16 cellular contexts compared by ENCODE assay signal in the genomic region with DNA sequence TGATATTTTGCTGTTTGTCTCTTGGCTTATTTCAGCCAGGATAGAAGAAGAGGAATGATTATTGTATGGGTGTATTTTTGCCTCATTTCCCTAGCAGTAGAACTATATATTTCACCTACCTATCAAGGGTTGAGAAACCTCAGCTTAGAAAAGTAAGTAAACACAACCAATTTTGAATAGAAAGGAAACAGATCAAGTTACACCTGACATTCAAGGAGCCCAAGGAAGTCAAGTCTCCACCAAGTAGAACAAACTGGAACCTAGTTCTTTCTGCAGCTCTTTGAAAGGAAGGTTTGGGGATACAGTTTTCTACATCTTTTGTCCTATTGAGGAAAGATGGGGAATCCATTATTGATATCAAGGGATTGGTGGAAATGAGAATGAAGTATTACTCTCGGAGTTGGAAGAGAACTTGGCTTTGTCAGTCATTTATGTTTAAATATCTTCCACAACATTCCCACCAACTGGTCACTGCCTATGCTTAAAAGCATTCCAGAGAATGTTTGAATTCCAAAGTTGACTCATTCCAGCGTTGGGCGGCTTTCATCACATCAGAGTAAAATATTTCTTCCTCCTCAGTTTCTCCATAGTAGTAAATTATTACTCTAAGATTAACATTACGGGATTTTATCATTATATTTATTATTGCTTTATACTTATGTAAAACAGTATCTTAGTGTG.
DNase-seq lines count a peak whose midpoint lies in the region; ATAC-seq lines count a peak whose summit lies in the region.
"Had no signal": no experiment of that assay in that cellular context is flagged by ENCODE, and none has a peak within 500 bp of the region (broad histone marks: within the 10 kb centered on the region; RNA-seq: fewer than 3 reads in every experiment).

No MANE protein-coding gene starts in this region.

- WGBS in trophoblast cell (ENCODE audit: extremely low coverage, insufficient coverage, insufficient read length), result no CpG with 5 or more reads among the region's 4 CpGs

- H3K36me3 ChIP-seq in trophoblast cell (ENCODE audit: control insufficient read depth in 1 of 2, insufficient read depth in 2 of 2, low read length in 2 of 2), result no peaks in the 10 kb centered on the region
- H3K36me3 ChIP-seq: esophagus muscularis mucosa had no signal

- H4K91ac ChIP-seq in trophoblast cell (ENCODE audit: low read depth, low read length), result no peak overlapping the region

- H3K4me3 ChIP-seq in trophoblast cell (ENCODE audit: low read depth, low read length), result no peak overlapping the region
- H3K4me3 ChIP-seq: esophagus muscularis mucosa had no signal

- no peaks in the 10 kb centered on the region for H3K4me1 ChIP-seq in trophoblast cell (ENCODE audit: control insufficient read depth in 1 of 2, insufficient read depth in 2 of 2, low read length in 2 of 2)

- no peak overlapping the region for H2AK5ac ChIP-seq in trophoblast cell (ENCODE audit: low read length)

- DNase-seq in ELR (ENCODE audit: low read depth), result peak; percentile 51
- DNase-seq in NCI-H226, result peak; percentile 72
- no peak for DNase-seq in epithelial cell of prostate (ENCODE audit: low read depth, low spot score)
- peak; percentile 4 to 53 for DNase-seq in trophoblast cell
- DNase-seq in posterior cingulate gyrus, result no peak
- DNase-seq in NCI-H345 treated with DMSO at 0.1 percent for 48 hours (lab: John Stamatoyannopoulos, UW; ENCODE audit: unreplicated experiment), result no peak
- DNase-seq: activated CD4-positive, alpha-beta memory T cell treated with anti-CD3 and anti-CD28 coated beads, Interleukin-2, amount 10 ng/mL, durations not matched to agents 7 days and 5 days; activated effector memory CD4-positive, alpha-beta T cell treated with anti-CD3 and anti-CD28 coated beads, Interleukin-2, amount 50 U/mL, for 16 hours; NCI-H1092 treated with DMSO at 0.1 percent for 48 hours; NCI-H446 treated with DMSO at 0.1 percent for 48 hours; right cardiac atrium; RPMI8226; T-helper 9 cell had no signal

- no peak overlapping the region for H3K4me2 ChIP-seq in trophoblast cell (ENCODE audit: low read length)

- H4K12ac ChIP-seq in trophoblast cell (ENCODE audit: low read depth, low read length), result no peak overlapping the region

- no peak overlapping the region for H3K14ac ChIP-seq in trophoblast cell (ENCODE audit: low read length)

- intact Hi-C loops in posterior cingulate gyrus (cut with DNase I), result no loop called here

- H2BK12ac ChIP-seq in trophoblast cell (ENCODE audit: low read length), result no peak overlapping the region

- no peaks in the 10 kb centered on the region for H3K27me3 ChIP-seq in trophoblast cell (ENCODE audit: insufficient read depth, low read length)
- H3K27me3 ChIP-seq: esophagus muscularis mucosa had no signal

- no peak overlapping the region for H3K18ac ChIP-seq in trophoblast cell (ENCODE audit: low read length)

- no peak overlapping the region for H2AFZ ChIP-seq in trophoblast cell (ENCODE audit: insufficient read depth, low read length, poor library complexity)

- H3K79me2 ChIP-seq in trophoblast cell (ENCODE audit: control insufficient read depth, insufficient read depth, low read length, poor library complexity), result no peaks in the 10 kb centered on the region

- H3K9me3 ChIP-seq in trophoblast cell (ENCODE audit: insufficient read depth, low read depth, low read length), result no peaks in the 10 kb centered on the region
- H3K9me3 ChIP-seq: esophagus muscularis mucosa had no signal

- H2BK120ac ChIP-seq in trophoblast cell (ENCODE audit: insufficient read depth, low read length, poor library complexity), result no peak overlapping the region

- H2BK5ac ChIP-seq in trophoblast cell (ENCODE audit: low read depth, low read length, poor library complexity), result no peak overlapping the region

- H3K23ac ChIP-seq in trophoblast cell (ENCODE audit: low read length), result no peak overlapping the region

- no peak overlapping the region for H3K9ac ChIP-seq in trophoblast cell (ENCODE audit: low read length)

- H3K79me1 ChIP-seq in trophoblast cell (ENCODE audit: low read length), result no peaks in the 10 kb centered on the region

- no peak overlapping the region for H3K4ac ChIP-seq in trophoblast cell (ENCODE audit: low read depth, low read length)

- H4K8ac ChIP-seq in trophoblast cell (ENCODE audit: low read depth, low read length), result no peak overlapping the region

- no peak for ATAC-seq in GM19395 (IDR thresholded peaks at IDR 0.05; ENCODE audit: unreplicated experiment)
- ATAC-seq in HG02610 (IDR thresholded peaks at IDR 0.05; ENCODE audit: unreplicated experiment), result no peak
- ATAC-seq: right cardiac atrium had no signal

- peak overlapping the region; percentile 38 for H3K27ac ChIP-seq in epithelial cell of prostate
- H3K27ac ChIP-seq in trophoblast cell (ENCODE audit: low read depth, low read length), result peak overlapping the region; percentile 58
- H3K27ac ChIP-seq: esophagus muscularis mucosa had no signal

Comparison
In these comparisons a context has a peak if more than half of its experiments do, and no peak if none do; other contexts are left out.
1. DNase-seq: peak in ELR (single experiment), NCI-H226 (single experiment) and trophoblast cell (2 of 2); none in epithelial cell of prostate (single experiment), posterior cingulate gyrus (0 of 10) and NCI-H345 treated with DMSO at 0.1 percent for 48 hours (single experiment).